In genomic region chr17:63741251-63742049, GRCh38 we compare ENCODE assay signal across 1 cellular context.
TF ChIP-seq lines count a peak whose summit lies in the region.

Gene STRADA, minus strand, starts transcription at chr17:63741799. Its CDS starts 13,430 bp downstream, at chr17:63728369.

TF ChIP-seq in HEK293, 187 proteins besides CTCF, POLR2A, EP300 and RAD21 (continued from another document):
- TF ChIP-seq SALL2 (tag by site-specific recombination; IDR thresholded peaks at IDR 0.05; ENCODE audit: borderline replicate concordance), result no peak
- no peak for TF ChIP-seq ZNF404 (tag by site-specific recombination; IDR thresholded peaks at IDR 0.05)
- no peak for TF ChIP-seq BCL11B (tag by site-specific recombination; IDR thresholded peaks at IDR 0.05; ENCODE audit: low read depth)
- peak; percentile 60 for TF ChIP-seq ZNF639 (tag by site-specific recombination; IDR thresholded peaks at IDR 0.05)
- 0 out of 2 replicates have a peak, but pooled peaks have one; percentile 41 for TF ChIP-seq ZNF121 (tag by site-specific recombination; IDR thresholded peaks at IDR 0.05)
- TF ChIP-seq SP3 (tag by site-specific recombination; IDR thresholded peaks at IDR 0.05), result peak; percentile 96
- TF ChIP-seq SP2 (tag by site-specific recombination; IDR thresholded peaks at IDR 0.05), result peak; percentile 95
- no peak; the same call in 1 of the 2 replicates for TF ChIP-seq ZNF133 (tag by site-specific recombination; IDR thresholded peaks at IDR 0.05)
- 0 out of 2 replicates have a peak, but pooled peaks have one; percentile 22 for TF ChIP-seq HOXC10 (CRISPR knock-in tag; IDR thresholded peaks at IDR 0.05)
- TF ChIP-seq ZBTB10 (tag by site-specific recombination; IDR thresholded peaks at IDR 0.05), result peak; percentile 71
- no peak for TF ChIP-seq ZNF157 (tag by site-specific recombination; IDR thresholded peaks at IDR 0.05)
- no peak for TF ChIP-seq ZNF302 (tag by site-specific recombination; IDR thresholded peaks at IDR 0.05; ENCODE audit: low read depth)
- peak; percentile 97 for TF ChIP-seq ZNF341 (tag by site-specific recombination; IDR thresholded peaks at IDR 0.05; ENCODE audit: low read depth)
- TF ChIP-seq ZSCAN5A (tag by site-specific recombination; IDR thresholded peaks at IDR 0.05), result peak; percentile 71; the same call in 1 of the 2 replicates
- peak; percentile 90 for TF ChIP-seq ZXDB (tag by site-specific recombination; IDR thresholded peaks at IDR 0.05)
- TF ChIP-seq ZNF621 (tag by site-specific recombination; IDR thresholded peaks at IDR 0.05), result no peak
- peak; percentile 62; the same call in 1 of the 2 replicates for TF ChIP-seq ZFP69B (tag by site-specific recombination; IDR thresholded peaks at IDR 0.05)
- peak; percentile 11; the same call in 1 of the 2 replicates for TF ChIP-seq PRDM4 (tag by site-specific recombination; IDR thresholded peaks at IDR 0.05)
- no peak; the same call in 1 of the 2 replicates for TF ChIP-seq TRIM28 (IDR thresholded peaks at IDR 0.05; ENCODE audit: borderline replicate concordance, low read length)
- no peak for TF ChIP-seq ZNF433 (tag by site-specific recombination; IDR thresholded peaks at IDR 0.05; ENCODE audit: low read depth)
- TF ChIP-seq ZBTB20 (tag by site-specific recombination; IDR thresholded peaks at IDR 0.05), result peak; percentile 96
- TF ChIP-seq ZSCAN4 (tag by site-specific recombination; IDR thresholded peaks at IDR 0.05), result peak; percentile 51
- 0 out of 2 replicates have a peak, but pooled peaks have one; percentile 31 for TF ChIP-seq KLF10 (tag by site-specific recombination; IDR thresholded peaks at IDR 0.05)
